ENCODE assay signal across 1 cellular context in the genomic region with DNA sequence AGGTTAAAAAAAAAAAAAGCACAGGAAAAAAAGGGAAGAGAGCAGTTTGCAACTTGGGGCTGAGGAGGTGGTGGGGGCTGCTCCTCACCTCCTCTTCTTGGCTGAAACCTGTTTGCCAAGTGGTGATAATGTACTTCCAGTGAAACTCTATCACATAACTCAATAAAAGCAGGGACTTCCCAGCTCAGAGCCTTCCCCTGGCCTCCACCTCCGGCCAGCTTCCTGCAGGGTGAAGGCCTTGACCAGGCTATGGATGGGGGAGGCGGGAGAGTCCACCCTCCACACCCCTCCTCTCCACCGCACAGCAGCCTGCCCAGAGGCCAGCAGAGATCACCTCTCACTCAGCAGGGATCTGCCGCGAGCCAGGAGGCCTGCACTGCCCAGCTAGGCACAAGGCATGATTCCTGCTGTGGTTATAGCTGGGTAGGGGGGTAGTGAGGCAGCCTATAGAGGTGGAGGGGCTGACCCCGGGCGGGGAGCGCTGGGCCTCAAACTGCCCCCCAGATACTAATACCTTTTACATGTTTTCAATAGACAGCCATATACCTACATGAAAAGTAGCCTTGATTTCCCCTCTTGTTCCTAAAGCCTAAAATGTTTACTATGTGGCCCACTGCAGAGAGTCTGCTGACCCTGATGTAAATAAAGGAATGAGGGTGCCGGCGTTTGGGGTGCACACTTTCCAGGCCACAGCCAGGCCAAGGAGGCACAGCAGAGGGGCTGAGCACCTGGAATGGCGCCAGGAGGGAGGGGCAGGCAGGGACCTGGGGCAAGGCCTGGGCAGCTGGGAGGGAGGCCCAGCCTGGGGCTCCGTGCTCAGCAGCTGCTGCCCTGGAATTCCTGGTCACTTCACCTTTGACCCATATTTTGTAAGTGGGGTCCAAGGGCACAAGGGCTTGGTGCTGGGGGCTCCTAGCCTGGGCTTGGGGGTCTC.
TF ChIP-seq lines count a peak whose summit lies in the region.

No MANE protein-coding gene starts in this region.

TF ChIP-seq in IMR-90, 13 proteins besides CTCF, POLR2A, EP300 and RAD21 (continued from another document):
- TF ChIP-seq NFE2L2 (IDR thresholded peaks at IDR 0.05; ENCODE audit: low read depth, low read length) (no peak), MAFK (IDR thresholded peaks at IDR 0.05; ENCODE audit: low read depth, low read length) (no peak)
- TF ChIP-seq, protein P1, sequence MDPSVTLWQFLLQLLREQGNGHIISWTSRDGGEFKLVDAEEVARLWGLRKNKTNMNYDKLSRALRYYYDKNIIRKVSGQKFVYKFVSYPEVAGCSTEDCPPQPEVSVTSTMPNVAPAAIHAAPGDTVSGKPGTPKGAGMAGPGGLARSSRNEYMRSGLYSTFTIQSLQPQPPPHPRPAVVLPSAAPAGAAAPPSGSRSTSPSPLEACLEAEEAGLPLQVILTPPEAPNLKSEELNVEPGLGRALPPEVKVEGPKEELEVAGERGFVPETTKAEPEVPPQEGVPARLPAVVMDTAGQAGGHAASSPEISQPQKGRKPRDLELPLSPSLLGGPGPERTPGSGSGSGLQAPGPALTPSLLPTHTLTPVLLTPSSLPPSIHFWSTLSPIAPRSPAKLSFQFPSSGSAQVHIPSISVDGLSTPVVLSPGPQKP (IDR thresholded peaks at IDR 0.05; ENCODE audit: borderline replicate concordance, low read depth, low read length): no peak
